19 cellular contexts compared by ENCODE assay signal in the genomic region with DNA sequence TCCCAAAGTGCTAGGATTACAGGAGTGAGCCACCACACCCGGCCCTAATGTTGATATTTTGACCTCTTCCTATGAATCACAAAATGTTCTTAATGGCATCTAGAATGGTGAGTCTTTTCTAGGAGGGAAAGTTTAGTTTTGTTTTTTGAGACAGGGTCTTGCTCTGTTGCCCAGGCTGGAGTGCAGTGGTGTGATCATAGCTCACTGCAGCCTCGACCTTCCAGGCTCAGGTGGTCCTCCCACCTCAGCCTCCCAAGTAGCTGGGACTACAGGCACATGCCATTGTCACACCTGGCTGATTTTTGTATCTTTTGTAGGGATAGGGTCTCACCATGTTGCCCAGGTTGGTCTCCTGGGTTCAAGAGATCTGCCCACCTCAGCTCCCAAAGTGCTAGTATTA. TPM values are rescaled to one million over a fixed set of nuclear protein-coding genes. Genes with fewer than 3 reads are reported as not detected.
"Had no signal": no experiment of that assay in that cellular context is flagged by ENCODE, and none has a peak within 500 bp of the region (broad histone marks: within the 10 kb centered on the region; RNA-seq: fewer than 3 reads in every experiment).

No MANE protein-coding gene starts in this region.

RNA-seq across cellular contexts. Expression of gene IFT25, which starts 23.8 kb away (rescaled TPM):
- total RNA-seq: ascending aorta had no signal

RNA-seq across cellular contexts. Expression of gene LDLRAD1, which starts 48.7 kb away (rescaled TPM):
- total RNA-seq: activated naive CD4-positive, alpha-beta T cell treated with anti-CD3 and anti-CD28 coated beads for 36 hours; activated naive CD4-positive, alpha-beta T cell treated with anti-CD3 and anti-CD28 coated beads, Interleukin-2, amount 50 U/mL, for 72 hours; activated naive CD8-positive, alpha-beta T cell treated with anti-CD3 and anti-CD28 coated beads for 36 hours; activated naive CD8-positive, alpha-beta T cell treated with anti-CD3 and anti-CD28 coated beads, Interleukin-2, amount 10 ng/mL, durations not matched to agents 7 days and 5 days; activated T-cell treated with anti-CD3 and anti-CD28 coated beads, Interleukin-2, amount 50 U/mL, for 4 hours; activated T-cell treated with anti-CD3 and anti-CD28 coated beads, Interleukin-2, amount 50 U/mL, for 72 hours; activated T-helper 1 cell treated with anti-CD3 and anti-CD28 coated beads, Interleukin-12 subunit alpha, Interleukin-12 subunit beta, Interleukin-2, Interleukin-4 antibody, amounts not matched to agents 30 ng/mL and 10 ng/mL and 1 ng/mL, durations not matched to agents 14 hours and 24 hours and 36 hours; activated T-helper 17 cell treated with anti-CD3 and anti-CD28 coated beads, Interleukin-2, amount 50 U/mL, for 72 hours; activated T-helper 2 cell treated with anti-CD3 and anti-CD28 coated beads, Interferon-gamma antibody, Interleukin-2, Interleukin-4, amounts not matched to agents 10 μg/mL and 5 μg/mL and 100 μg/mL, durations not matched to agents 14 hours and 24 hours and 36 hours; aorta; ascending aorta; astrocyte; body of pancreas; breast epithelium; cardiac muscle cell; cardiac septum; cerebellum; chondrocyte had no signal
- polyA plus RNA-seq: adipose tissue, aorta, cardiac muscle cell had no signal
